6 cellular contexts compared by ENCODE assay signal in genomic region chr16:11445486-11445885, GRCh38.
"Had no signal": no experiment of that assay in that cellular context is flagged by ENCODE, and none has a peak within 500 bp of the region (broad histone marks: within the 10 kb centered on the region; RNA-seq: fewer than 3 reads in every experiment).

No MANE protein-coding gene starts in this region.

- H3K9ac ChIP-seq: KMS-11 had no signal

- H3K4me2 ChIP-seq: KMS-11 had no signal

- ATAC-seq: K562 had no signal

- DNase-seq: KBM-7, KG1 had no signal

- H3K4me1 Mint-ChIP-seq: IgD-negative memory B cell had no signal

- H3K27ac ChIP-seq: HL-60, KMS-11 had no signal

- H3K4me3 ChIP-seq: K562 had no signal
